ENCODE assay signal across 10 cellular contexts in genomic region chrX:19678941-19679340, GRCh38.
DNase-seq lines count a peak whose midpoint lies in the region; ATAC-seq lines count a peak whose summit lies in the region.
"Had no signal": no experiment of that assay in that cellular context is flagged by ENCODE, and none has a peak within 500 bp of the region (broad histone marks: within the 10 kb centered on the region; RNA-seq: fewer than 3 reads in every experiment).

No MANE protein-coding gene starts in this region.

- intact Hi-C loops in left colon (cut with DNase I, micrococcal nuclease), result no loop called here

- DNase-seq in EL, result peak; percentile 31
- DNase-seq in H4 (ENCODE audit: low spot score), result peak; percentile 59
- DNase-seq in UCSD-AML1 (lab: John Stamatoyannopoulos, UW; ENCODE audit: unreplicated experiment), result peak; percentile 38
- DNase-seq in left colon, result no peak
- no peak for DNase-seq in NCI-H1694 (lab: John Stamatoyannopoulos, UW)
- no peak for DNase-seq in activated CD4-positive, CD25-positive, alpha-beta regulatory T cell (lab: John Stamatoyannopoulos, UW)
- DNase-seq: hippocampal formation, NCI-H748 treated with DMSO at 0.1 percent for 48 hours had no signal

- peak; percentile 21 for ATAC-seq in left colon
- ATAC-seq in activated CD4-positive, CD25-positive, alpha-beta regulatory T cell treated with anti-CD3 and anti-CD28 coated beads, Interleukin-2, amount 50 U/mL, for 24 hours, result no peak
- no peak for ATAC-seq in HG02870 (IDR thresholded peaks at IDR 0.05; ENCODE audit: unreplicated experiment)

Comparison
In these comparisons a context has a peak if more than half of its experiments do, and no peak if none do; other contexts are left out.
1. DNase-seq: peak in EL (single experiment), H4 (single experiment) and UCSD-AML1 (single experiment); none in left colon (0 of 2), NCI-H1694 (single experiment) and activated CD4-positive, CD25-positive, alpha-beta regulatory T cell (0 of 4).